Comparison of ENCODE assay signal across 18 cellular contexts in the genomic region with DNA sequence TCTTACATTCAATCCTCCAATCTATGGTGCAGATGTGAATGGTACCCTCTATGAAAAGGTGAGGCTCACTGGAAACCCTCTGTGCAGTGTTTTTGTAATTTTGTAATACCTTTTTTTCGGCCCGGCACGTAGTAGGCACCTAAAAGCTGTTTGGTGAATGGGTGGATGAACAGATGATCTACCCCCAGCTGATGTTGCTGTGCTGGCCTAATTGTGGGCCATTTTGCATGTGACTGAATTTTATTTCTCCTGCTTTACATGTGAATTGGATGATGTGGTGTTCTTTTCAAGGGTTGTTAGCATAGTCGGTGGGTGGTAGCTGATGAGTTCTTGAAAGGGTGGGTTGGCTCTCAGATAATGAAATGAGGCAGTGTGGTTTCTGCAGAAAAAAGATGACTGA.
"Had no signal": no experiment of that assay in that cellular context is flagged by ENCODE, and none has a peak within 500 bp of the region (broad histone marks: within the 10 kb centered on the region; RNA-seq: fewer than 3 reads in every experiment).

No MANE protein-coding gene starts in this region.

- H3K27ac Mint-ChIP-seq: activated CD4-positive, alpha-beta memory T cell treated with anti-CD3 and anti-CD28 coated beads for 36 hours; activated CD4-positive, alpha-beta T cell treated with anti-CD3 and anti-CD28 coated beads for 36 hours; activated naive CD8-positive, alpha-beta T cell; activated T-cell treated with anti-CD3 and anti-CD28 coated beads, Interleukin-2, amount 50 U/mL, for 72 hours; T-helper 1 cell treated with Interleukin-12 subunit alpha and Interleukin-12 subunit beta and Interleukin-4 antibody, amounts not matched to agents 30 μg/mL and 1 μg/mL, for 36 hours had no signal

- H3K4me3 Mint-ChIP-seq: activated CD4-positive, alpha-beta memory T cell treated with anti-CD3 and anti-CD28 coated beads for 36 hours; activated CD4-positive, alpha-beta T cell treated with anti-CD3 and anti-CD28 coated beads for 36 hours; activated naive CD8-positive, alpha-beta T cell; activated T-cell treated with anti-CD3 and anti-CD28 coated beads, Interleukin-2, amount 50 U/mL, for 72 hours; naive thymus-derived CD8-positive, alpha-beta T cell; stimulated activated naive B cell treated with anti-CD40 and anti-IgM and Interleukin-4, amounts not matched to agents 10 μg/mL and 1 μg/mL and 100 μg/mL, for 72 hours; T-helper 1 cell treated with Interleukin-12 subunit alpha and Interleukin-12 subunit beta and Interleukin-4 antibody, amounts not matched to agents 30 μg/mL and 1 μg/mL, for 36 hours had no signal

- H3K9me3 Mint-ChIP-seq: activated CD4-positive, alpha-beta memory T cell treated with anti-CD3 and anti-CD28 coated beads for 36 hours; activated T-cell treated with anti-CD3 and anti-CD28 coated beads, Interleukin-2, amount 50 U/mL, for 72 hours; naive thymus-derived CD8-positive, alpha-beta T cell; stimulated activated naive B cell treated with anti-CD40 and anti-IgM and Interleukin-4, amounts not matched to agents 10 μg/mL and 1 μg/mL and 100 μg/mL, for 72 hours; T-helper 1 cell treated with Interleukin-12 subunit alpha and Interleukin-12 subunit beta and Interleukin-4 antibody, amounts not matched to agents 30 μg/mL and 1 μg/mL, for 36 hours had no signal

- H3K9me3 ChIP-seq: tibial artery had no signal

- ATAC-seq: activated CD4-positive, alpha-beta T cell treated with anti-CD3 and anti-CD28 coated beads for 36 hours; activated T-cell treated with anti-CD3 and anti-CD28 coated beads, Interleukin-2, amount 50 U/mL, for 72 hours; foreskin keratinocyte; naive thymus-derived CD8-positive, alpha-beta T cell; stimulated activated naive B cell treated with anti-CD40 and anti-IgM and Interleukin-4, amounts not matched to agents 10 μg/mL and 1 μg/mL and 100 μg/mL, for 72 hours had no signal

- H3K9ac ChIP-seq: parathyroid adenoma had no signal

- H3K4me3 ChIP-seq: tibial artery had no signal

- H3K27me3 Mint-ChIP-seq: activated CD4-positive, alpha-beta memory T cell treated with anti-CD3 and anti-CD28 coated beads for 36 hours; activated CD4-positive, alpha-beta T cell treated with anti-CD3 and anti-CD28 coated beads for 36 hours; activated naive CD8-positive, alpha-beta T cell; naive thymus-derived CD8-positive, alpha-beta T cell; stimulated activated naive B cell treated with anti-CD40 and anti-IgM and Interleukin-4, amounts not matched to agents 10 μg/mL and 1 μg/mL and 100 μg/mL, for 72 hours had no signal

- DNase-seq: activated CD4-positive, alpha-beta memory T cell treated with anti-CD3 and anti-CD28 coated beads for 36 hours; activated CD4-positive, alpha-beta T cell treated with anti-CD3 and anti-CD28 coated beads for 36 hours; activated gamma-delta T cell treated with Interleukin-2 at 50 U/mL for 16 hours; activated T-cell treated with anti-CD3 and anti-CD28 coated beads, Interleukin-2, amount 50 U/mL, for 72 hours; amygdala; brain microvascular endothelial cell; effector CD8-positive, alpha-beta T cell; foreskin keratinocyte; glutamatergic neuron; mesenchymal stem cell; naive thymus-derived CD8-positive, alpha-beta T cell; retina; stimulated activated naive B cell treated with anti-CD40 and anti-IgM and Interleukin-4, amounts not matched to agents 10 μg/mL and 1 μg/mL and 100 μg/mL, for 72 hours; tibial artery; WERI-Rb-1 had no signal

- H3K27me3 ChIP-seq: brain microvascular endothelial cell, foreskin keratinocyte, tibial artery had no signal

- H3K27ac ChIP-seq: brain microvascular endothelial cell, foreskin keratinocyte, parathyroid adenoma, tibial artery, WERI-Rb-1 had no signal

- H3K4me1 ChIP-seq: parathyroid adenoma, tibial artery had no signal
